Comparison of ENCODE assay signal across 21 cellular contexts in the genomic region with DNA sequence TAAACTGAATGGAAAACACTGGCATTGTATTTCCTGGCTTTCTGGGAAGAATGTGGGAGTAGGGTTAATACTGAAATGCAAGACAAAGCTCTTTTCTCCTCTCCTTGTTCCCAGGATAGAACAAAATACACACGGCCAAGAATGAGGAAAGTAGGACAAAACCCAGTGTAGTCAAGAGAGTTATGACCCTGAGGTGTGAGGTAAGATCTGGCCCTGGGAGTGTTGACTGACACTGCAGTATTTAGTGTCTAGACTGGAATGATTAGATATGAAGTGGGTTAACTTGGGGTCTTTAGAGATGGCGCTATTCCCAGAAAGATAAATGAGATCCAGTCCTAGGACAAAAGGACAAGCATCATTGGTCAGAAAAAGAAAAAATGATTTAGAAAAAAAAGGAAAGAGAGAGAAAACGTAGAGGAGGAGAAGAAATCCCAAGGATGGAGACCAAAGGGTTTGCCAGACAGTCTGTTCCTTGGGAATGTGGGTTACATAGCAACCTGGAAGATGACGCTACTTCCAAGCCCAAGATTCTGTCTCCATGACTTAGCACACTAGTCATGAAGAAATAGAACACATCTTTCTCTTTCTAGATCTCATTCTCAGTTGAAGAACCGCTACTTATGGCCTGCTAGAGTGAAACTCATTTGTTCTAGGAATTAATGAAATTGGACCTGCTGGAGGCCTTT.
"Had no signal": no experiment of that assay in that cellular context is flagged by ENCODE, and none has a peak within 500 bp of the region (broad histone marks: within the 10 kb centered on the region; RNA-seq: fewer than 3 reads in every experiment).

No MANE protein-coding gene starts in this region.

- H3K27ac Mint-ChIP-seq: activated CD8-positive, alpha-beta T cell treated with anti-CD3 and anti-CD28 coated beads for 36 hours; activated naive CD4-positive, alpha-beta T cell treated with anti-CD3 and anti-CD28 coated beads, Interleukin-2, amount 50 U/mL, for 24 hours; activated T-cell treated with anti-CD3 and anti-CD28 coated beads, Interleukin-2, amount 50 U/mL, for 72 hours; activated T-helper 2 cell treated with anti-CD3 and anti-CD28 coated beads, Interferon-gamma antibody, Interleukin-2, Interleukin-4, amounts not matched to agents 10 μg/mL and 5 μg/mL and 100 μg/mL, durations not matched to agents 14 hours and 24 hours and 36 hours; brain; T-helper 1 cell treated with Interleukin-12 subunit alpha and Interleukin-12 subunit beta and Interleukin-4 antibody, amounts not matched to agents 30 μg/mL and 1 μg/mL, for 36 hours had no signal

- DNase-seq: activated CD4-positive, alpha-beta T cell treated with anti-CD3 and anti-CD28 coated beads for 4 hours; activated CD8-positive, alpha-beta memory T cell treated with anti-CD3 and anti-CD28 coated beads, Interleukin-2, amount 50 U/mL, for 4 hours; activated CD8-positive, alpha-beta T cell treated with anti-CD3 and anti-CD28 coated beads for 36 hours; activated gamma-delta T cell treated with Interleukin-2 at 50 U/mL for 16 hours; activated T-cell treated with anti-CD3 and anti-CD28 coated beads, Interleukin-2, amount 50 U/mL, for 72 hours; amniotic stem cell; Karpas-422; MM.1S; NCI-H1105; NCI-H1436 treated with DMSO at 0.1 percent for 48 hours; NCI-H187; NCI-H2081; NCI-H446; NCI-H524; Peyer's patch; SHP77 treated with DMSO at 0.1 percent for 48 hours had no signal

- H3K4me1 Mint-ChIP-seq: activated naive CD4-positive, alpha-beta T cell treated with anti-CD3 and anti-CD28 coated beads, Interleukin-2, amount 50 U/mL, for 24 hours; brain had no signal

- ATAC-seq: activated CD4-positive, CD25-positive, alpha-beta regulatory T cell treated with anti-CD3 and anti-CD28 coated beads, Interleukin-2, amount 50 U/mL, for 24 hours; activated CD8-positive, alpha-beta T cell treated with anti-CD3 and anti-CD28 coated beads for 36 hours; activated T-cell treated with anti-CD3 and anti-CD28 coated beads, Interleukin-2, amount 50 U/mL, for 72 hours had no signal

- H3K27me3 Mint-ChIP-seq: activated CD8-positive, alpha-beta T cell treated with anti-CD3 and anti-CD28 coated beads for 36 hours; activated naive CD4-positive, alpha-beta T cell treated with anti-CD3 and anti-CD28 coated beads, Interleukin-2, amount 50 U/mL, for 24 hours had no signal

- H3K4me3 ChIP-seq: Peyer's patch had no signal

- H3K4me3 Mint-ChIP-seq: activated CD8-positive, alpha-beta T cell treated with anti-CD3 and anti-CD28 coated beads for 36 hours; activated naive CD4-positive, alpha-beta T cell treated with anti-CD3 and anti-CD28 coated beads, Interleukin-2, amount 50 U/mL, for 24 hours; activated T-cell treated with anti-CD3 and anti-CD28 coated beads, Interleukin-2, amount 50 U/mL, for 72 hours; brain; T-helper 1 cell treated with Interleukin-12 subunit alpha and Interleukin-12 subunit beta and Interleukin-4 antibody, amounts not matched to agents 30 μg/mL and 1 μg/mL, for 36 hours had no signal

- H3K36me3 Mint-ChIP-seq: activated naive CD4-positive, alpha-beta T cell treated with anti-CD3 and anti-CD28 coated beads, Interleukin-2, amount 50 U/mL, for 24 hours; brain had no signal
